In genomic region chr15:34628577-34629152, GRCh38 we compare ENCODE assay signal across 23 cellular contexts. TPM values are rescaled to one million over a fixed set of nuclear protein-coding genes. Genes with fewer than 3 reads are reported as not detected.
DNase-seq lines count a peak whose midpoint lies in the region; ATAC-seq, FAIRE-seq and TF ChIP-seq lines count a peak whose summit lies in the region.
"Had no signal": no experiment of that assay in that cellular context is flagged by ENCODE, and none has a peak within 500 bp of the region (broad histone marks: within the 10 kb centered on the region; RNA-seq: fewer than 3 reads in every experiment).

No MANE protein-coding gene starts in this region.

- no peak for TF ChIP-seq CTCF in Panc1 (IDR thresholded peaks at IDR 0.05)
- TF ChIP-seq CTCF in choroid plexus epithelial cell (conservative IDR thresholded peaks at IDR 0.05; ENCODE audit: low read depth, low read length) = no peak
- no peak for TF ChIP-seq CTCF in osteocyte (IDR thresholded peaks at IDR 0.05)
- no peak for TF ChIP-seq CTCF in CD8-positive, alpha-beta T cell (IDR thresholded peaks at IDR 0.05)

- POLR2A ChIA-PET in Panc1 (lab: Charles Lee) = no interaction called here
- POLR2A ChIA-PET in CD8-positive, alpha-beta T cell (lab: Charles Lee) = no interaction called here

- H3K4me3 ChIP-seq in Panc1 (ENCODE audit: low read depth in 2 of 2, low read length in 2 of 2) (no peak overlapping the region), choroid plexus epithelial cell (ENCODE audit: low read depth, low read length) (no peak overlapping the region)
- no peak overlapping the region for H3K4me3 ChIP-seq in CD8-positive, alpha-beta T cell (ENCODE audit: low read depth, low read length)
- H3K4me3 ChIP-seq: SK-N-MC had no signal

- no peaks in the 10 kb centered on the region for H3K27me3 ChIP-seq in Panc1 (ENCODE audit: control insufficient read depth, insufficient read depth, low read length)
- H3K27me3 ChIP-seq in CD8-positive, alpha-beta T cell (ENCODE audit: insufficient read depth, low read length) = peaks cover 4% of the 10 kb centered on the region

- H3K9me3 Mint-ChIP-seq in osteocyte (ENCODE audit: unreplicated experiment) = peaks cover 21% of the 10 kb centered on the region
- H3K9me3 Mint-ChIP-seq in CD8-positive, alpha-beta T cell = peaks cover 5% of the 10 kb centered on the region
- H3K9me3 Mint-ChIP-seq: T-helper 1 cell treated with Interleukin-12 subunit alpha and Interleukin-12 subunit beta and Interleukin-4 antibody, amounts not matched to agents 30 μg/mL and 1 μg/mL, for 36 hours had no signal

- CTCF ChIA-PET in Panc1 (lab: Charles Lee) = no interaction called here
- CTCF ChIA-PET in CD8-positive, alpha-beta T cell (lab: Charles Lee) = no interaction called here

- ATAC-seq in Panc1 (peak; percentile 91), GM18511 (IDR thresholded peaks at IDR 0.05; ENCODE audit: unreplicated experiment) (no peak)
- no peak for ATAC-seq in CD8-positive, alpha-beta T cell

- in situ Hi-C loops in Panc1 (cut with HindIII; ENCODE audit: low pct_unique_long_range_greater_than_20kb, low sequenced_read_pairs) = no loop called here

- no peaks in the 10 kb centered on the region for H3K27me3 Mint-ChIP-seq in osteocyte (ENCODE audit: unreplicated experiment)
- peaks cover 28% of the 10 kb centered on the region for H3K27me3 Mint-ChIP-seq in CD8-positive, alpha-beta T cell (ENCODE audit: low read depth)

- peaks cover 7% of the 10 kb centered on the region for H3K36me3 Mint-ChIP-seq in osteocyte (ENCODE audit: unreplicated experiment)
- H3K36me3 Mint-ChIP-seq in CD8-positive, alpha-beta T cell = no peaks in the 10 kb centered on the region
- H3K36me3 Mint-ChIP-seq: CD4-positive, CD25-positive, alpha-beta regulatory T cell had no signal

- FAIRE-seq in H54 (lab: Jason Lieb, UNC) = peak; percentile 65
- FAIRE-seq: GM12891, GM18507, HTR-8/SVneo had no signal

- peak overlapping the region; percentile 55 for H3K27ac Mint-ChIP-seq in osteocyte (ENCODE audit: unreplicated experiment)
- H3K27ac Mint-ChIP-seq in CD8-positive, alpha-beta T cell = no peak overlapping the region
- H3K27ac Mint-ChIP-seq: B cell; CD4-positive, CD25-positive, alpha-beta regulatory T cell; HFFc6; T-helper 1 cell treated with Interleukin-12 subunit alpha and Interleukin-12 subunit beta and Interleukin-4 antibody, amounts not matched to agents 30 μg/mL and 1 μg/mL, for 36 hours had no signal

- H3K4me1 ChIP-seq in Panc1 (ENCODE audit: control insufficient read depth, insufficient read depth, low read length) = no peaks in the 10 kb centered on the region
- no peaks in the 10 kb centered on the region for H3K4me1 ChIP-seq in CD8-positive, alpha-beta T cell (ENCODE audit: insufficient read depth, low read length)

- H3K4me1 Mint-ChIP-seq in osteocyte (ENCODE audit: unreplicated experiment) = peaks cover 26% of the 10 kb centered on the region
- no peaks in the 10 kb centered on the region for H3K4me1 Mint-ChIP-seq in CD8-positive, alpha-beta T cell (ENCODE audit: low read depth)
- H3K4me1 Mint-ChIP-seq: B cell; CD4-positive, CD25-positive, alpha-beta regulatory T cell had no signal

- peaks cover 9% of the 10 kb centered on the region; the same call in 1 of the 2 replicates for H3K9me3 ChIP-seq in Panc1 (ENCODE audit: control insufficient read depth, insufficient read depth, low read depth, low read length)
- H3K9me3 ChIP-seq in CD8-positive, alpha-beta T cell (ENCODE audit: low read length) = peaks cover 4% of the 10 kb centered on the region

- TF ChIP-seq POLR2A in H54 (IDR thresholded peaks at IDR 0.05; ENCODE audit: low read depth, low read length) = no peak

- DNase-seq in H54 (ENCODE audit: insufficient read length, low spot score) (no peak), Panc1 (ENCODE audit: low read depth, low spot score) (no peak), choroid plexus epithelial cell (ENCODE audit: low read depth) (peak; percentile 31), osteocyte (ENCODE audit: extremely low spot score, unreplicated experiment) (no peak), NCI-H1048 (lab: John Stamatoyannopoulos, UW) (no peak)
- no peak for DNase-seq in CD8-positive, alpha-beta T cell
- DNase-seq: CD4-positive, CD25-positive, alpha-beta regulatory T cell; DMS79; GF-D8; GOT3; HFFc6; NCI-H1417 treated with DMSO at 0.1 percent for 48 hours; NCI-H2029 treated with DMSO at 0.1 percent for 48 hours; NCI-H2171 treated with DMSO at 0.1 percent for 48 hours; NCI-H774; Right ventricle myocardium superior had no signal

- BruUV-seq in Panc1 (replicated peaks; lab: Mats Ljungman, UMichigan) = no TSS peak

- intact Hi-C loops in Panc1 (cut with micrococcal nuclease; ENCODE audit: unreplicated experiment) = no loop called here
- intact Hi-C loops in CD8-positive, alpha-beta T cell (cut with DNase I, micrococcal nuclease) = no loop called here

- H3K4me3 Mint-ChIP-seq in osteocyte (ENCODE audit: unreplicated experiment) = no peak overlapping the region
- no peak overlapping the region for H3K4me3 Mint-ChIP-seq in CD8-positive, alpha-beta T cell
- H3K4me3 Mint-ChIP-seq: B cell; CD4-positive, CD25-positive, alpha-beta regulatory T cell; HFFc6; T-helper 1 cell treated with Interleukin-12 subunit alpha and Interleukin-12 subunit beta and Interleukin-4 antibody, amounts not matched to agents 30 μg/mL and 1 μg/mL, for 36 hours had no signal

- H3K27ac ChIP-seq in Panc1 (ENCODE audit: low read length) = no peak overlapping the region; the same call in 1 of the 2 replicates
- no peak overlapping the region for H3K27ac ChIP-seq in CD8-positive, alpha-beta T cell (ENCODE audit: low read depth, low read length)
- H3K27ac ChIP-seq: SK-N-MC had no signal

- no peaks in the 10 kb centered on the region for H3K36me3 ChIP-seq in Panc1 (ENCODE audit: control insufficient read depth, insufficient read depth, low read length)
- H3K36me3 ChIP-seq in CD8-positive, alpha-beta T cell (ENCODE audit: insufficient read depth, low read length) = no peaks in the 10 kb centered on the region

RNA-seq across cellular contexts. Expression of gene GOLGA8B, which starts 45.2 kb away (rescaled TPM):
- total RNA-seq in Panc1 (2021; ENCODE audit: unreplicated experiment) (161 TPM), osteocyte (59.7 and 69.6 TPM in 2 replicates)
- polyA plus RNA-seq in Panc1 (2012; ENCODE audit: insufficient read length) = 65.8 TPM
- total RNA-seq in CD8-positive, alpha-beta T cell = 100 to 1,000 TPM; 303 to 342 TPM
